Comparison of ENCODE assay signal across 19 cellular contexts in genomic region chr1:47761201-47761930, GRCh38.
"Had no signal": no experiment of that assay in that cellular context is flagged by ENCODE, and none has a peak within 500 bp of the region (broad histone marks: within the 10 kb centered on the region; RNA-seq: fewer than 3 reads in every experiment).

No MANE protein-coding gene starts in this region.

- H3K4me1 Mint-ChIP-seq: immature natural killer cell; naive thymus-derived CD4-positive, alpha-beta T cell had no signal

- H3K27ac Mint-ChIP-seq: endodermal cell; immature natural killer cell; naive thymus-derived CD4-positive, alpha-beta T cell; type B pancreatic cell had no signal

- H3K36me3 ChIP-seq: colonic mucosa had no signal

- H3K9me3 Mint-ChIP-seq: endodermal cell; immature natural killer cell; naive thymus-derived CD4-positive, alpha-beta T cell; nephron progenitor cell; type B pancreatic cell had no signal

- H3K4me3 ChIP-seq: colonic mucosa, psoas muscle had no signal

- H3K4me1 ChIP-seq: colonic mucosa, parathyroid adenoma, psoas muscle had no signal

- H3K27me3 ChIP-seq: colonic mucosa had no signal

- H3K27ac ChIP-seq: colonic mucosa, foreskin keratinocyte, parathyroid adenoma, psoas muscle had no signal

- DNase-seq: colonic mucosa; effector CD4-positive, alpha-beta T cell; endodermal cell; erythroblast; foreskin keratinocyte; immature natural killer cell; left cardiac atrium; mesendoderm; naive thymus-derived CD4-positive, alpha-beta T cell; nephron progenitor cell; psoas muscle; small intestine; stimulated activated CD4-positive, alpha-beta T cell treated with anti-CD3 and anti-CD28 coated beads, Interleukin-2, amount 100 ng/mL, for 48 hours; stimulated activated naive CD4-positive, alpha-beta T cell treated with Interleukin-2 at 50 U/mL for 16 hours had no signal

- H3K36me3 Mint-ChIP-seq: immature natural killer cell; naive thymus-derived CD4-positive, alpha-beta T cell; type B pancreatic cell had no signal

- H3K4me3 Mint-ChIP-seq: endodermal cell; immature natural killer cell; naive thymus-derived CD4-positive, alpha-beta T cell; nephron progenitor cell; type B pancreatic cell had no signal

- H3K9ac ChIP-seq: parathyroid adenoma had no signal

- ATAC-seq: foreskin keratinocyte; left cardiac atrium; naive thymus-derived CD4-positive, alpha-beta T cell; psoas muscle had no signal

- H3K9me3 ChIP-seq: colonic mucosa, psoas muscle had no signal

- FAIRE-seq: endothelial cell of umbilical vein, keratinocyte, small intestine, urothelium cell line had no signal
